18 cellular contexts compared by ENCODE assay signal in the genomic region with DNA sequence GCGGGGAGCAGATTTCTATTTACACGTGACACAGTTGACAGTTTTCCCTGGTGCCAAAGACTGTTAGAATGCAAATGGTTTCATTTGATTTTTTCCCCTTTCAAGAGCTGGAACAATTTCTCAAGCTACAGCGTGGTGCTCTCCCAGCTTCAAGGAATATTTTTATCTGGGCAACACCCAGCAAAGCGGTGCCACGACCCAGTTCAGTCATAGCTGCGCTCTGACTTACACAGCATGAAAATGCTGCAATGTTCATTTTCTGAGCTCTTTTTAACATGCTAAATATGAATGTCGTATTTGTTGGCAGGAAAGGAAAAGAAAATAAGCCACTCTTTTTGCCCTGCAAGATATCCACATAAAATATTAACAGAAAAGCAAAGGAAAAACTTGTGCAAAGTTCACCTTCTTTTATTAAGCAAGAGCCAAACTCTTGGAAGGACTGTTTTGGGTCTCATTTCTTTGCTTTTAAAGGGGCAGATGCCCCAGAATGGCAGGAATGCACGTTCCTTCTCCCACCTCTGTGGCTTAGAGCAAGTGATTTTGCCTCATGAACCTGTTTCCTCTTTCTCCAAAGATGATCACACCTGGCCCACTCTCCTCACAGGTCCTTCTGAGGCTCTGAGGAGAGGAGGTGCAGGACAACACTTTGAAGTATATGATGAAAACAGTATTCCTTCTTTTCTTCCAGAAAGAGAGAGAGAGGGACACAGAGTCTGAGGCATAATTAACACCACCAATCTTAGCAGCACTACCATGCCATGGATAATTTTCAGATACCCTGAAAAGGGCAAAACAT. TPM values are rescaled to one million over a fixed set of nuclear protein-coding genes. Genes with fewer than 3 reads are reported as not detected.
DNase-seq lines count a peak whose midpoint lies in the region; ATAC-seq and TF ChIP-seq lines count a peak whose summit lies in the region.
"Had no signal": no experiment of that assay in that cellular context is flagged by ENCODE, and none has a peak within 500 bp of the region (broad histone marks: within the 10 kb centered on the region; RNA-seq: fewer than 3 reads in every experiment).

No MANE protein-coding gene starts in this region.

- no peaks in the 10 kb centered on the region for H3K9me2 ChIP-seq in GM23338 (ENCODE audit: insufficient read depth)

- 49% methylated on average over 8 of the region's 8 CpGs for WGBS in esophagus muscularis mucosa

- H2AFZ ChIP-seq in GM23338: no peak overlapping the region

- no peak for ATAC-seq in lower lobe of right lung
- no peak for ATAC-seq in GM23338
- ATAC-seq: stimulated activated memory B cell treated with anti-CD40 and anti-IgM and Interleukin-4, amounts not matched to agents 10 μg/mL and 1 μg/mL and 100 μg/mL, for 72 hours had no signal

- H3K9me3 Mint-ChIP-seq in GM23338: no peaks in the 10 kb centered on the region; the same call in 2 of the 3 replicates
- H3K9me3 Mint-ChIP-seq: activated naive CD8-positive, alpha-beta T cell treated with anti-CD3 and anti-CD28 coated beads for 36 hours; IgD-negative memory B cell; stimulated activated memory B cell treated with anti-CD40 and anti-IgM and Interleukin-4, amounts not matched to agents 10 μg/mL and 1 μg/mL and 100 μg/mL, for 72 hours had no signal

- H3K27ac ChIP-seq in WERI-Rb-1 (peak overlapping the region; percentile 79), esophagus muscularis mucosa (replicated peaks in 1 of 4) (peak overlapping the region; percentile 57 to 76 (median 72)), lower lobe of right lung (peak overlapping the region; percentile 80), GM23338 (ENCODE audit: low read depth) (no peak overlapping the region)

- H3K27ac Mint-ChIP-seq in GM23338: no peak overlapping the region
- H3K27ac Mint-ChIP-seq: activated naive CD8-positive, alpha-beta T cell treated with anti-CD3 and anti-CD28 coated beads for 36 hours; IgD-negative memory B cell; stimulated activated memory B cell treated with anti-CD40 and anti-IgM and Interleukin-4, amounts not matched to agents 10 μg/mL and 1 μg/mL and 100 μg/mL, for 72 hours had no signal

- no peak for TF ChIP-seq POLR2A in esophagus muscularis mucosa (IDR thresholded peaks at IDR 0.05; ENCODE audit: low read depth)

- TF ChIP-seq EP300 in esophagus muscularis mucosa (IDR thresholded peaks at IDR 0.05): no peak

- H3K9me3 ChIP-seq in WERI-Rb-1 (ENCODE audit: severe bottlenecking): no peaks in the 10 kb centered on the region
- no peaks in the 10 kb centered on the region for H3K9me3 ChIP-seq in esophagus muscularis mucosa
- no peaks in the 10 kb centered on the region for H3K9me3 ChIP-seq in lower lobe of right lung
- H3K9me3 ChIP-seq: HAP-1 had no signal

- H3F3A ChIP-seq in GM23338 (replicated peaks; ENCODE audit: low read depth): no peaks in the 10 kb centered on the region

- H3K27me3 ChIP-seq in WERI-Rb-1 (ENCODE audit: insufficient read depth, low read depth, severe bottlenecking) (no peaks in the 10 kb centered on the region), esophagus muscularis mucosa (no peaks in the 10 kb centered on the region), lower lobe of right lung (ENCODE audit: low read depth) (no peaks in the 10 kb centered on the region), GM23338 (ENCODE audit: insufficient read depth) (no peaks in the 10 kb centered on the region)

- no peak overlapping the region for H3K4me3 ChIP-seq in WERI-Rb-1 (ENCODE audit: low read depth, low read length)
- peak overlapping the region in 1 of 4 donors; percentile 2 for H3K4me3 ChIP-seq in esophagus muscularis mucosa
- no peak overlapping the region for H3K4me3 ChIP-seq in lower lobe of right lung
- H3K4me3 ChIP-seq in GM23338: no peak overlapping the region
- H3K4me3 ChIP-seq: HAP-1 had no signal

- no peaks in the 10 kb centered on the region for H3K79me2 ChIP-seq in GM23338 (replicated peaks; ENCODE audit: insufficient read depth)

- intact Hi-C loops in esophagus muscularis mucosa (cut with DNase I) (loop anchor here (10.0 kb wide), 1 partner anchor 571 kb away; no protein-coding TSS in a partner anchor), lower lobe of right lung (cut with DNase I) (no loop called here)

- H3K36me3 ChIP-seq in WERI-Rb-1: peaks cover 43% of the 10 kb centered on the region
- H3K36me3 ChIP-seq in esophagus muscularis mucosa: peaks cover 4 to 27% (median 12%) of the 10 kb centered on the region in 4 donors
- peaks cover 29% of the 10 kb centered on the region for H3K36me3 ChIP-seq in lower lobe of right lung
- peaks cover 10% of the 10 kb centered on the region; the same call in 1 of the 2 replicates for H3K36me3 ChIP-seq in GM23338 (ENCODE audit: insufficient read depth)

- peaks cover 22% of the 10 kb centered on the region for H3K36me3 Mint-ChIP-seq in GM23338 (ENCODE audit: low read depth)

- no peak for TF ChIP-seq CTCF in WERI-Rb-1 (IDR thresholded peaks at IDR 0.05; ENCODE audit: low read depth, low read length)
- no peak for TF ChIP-seq CTCF in esophagus muscularis mucosa (IDR thresholded peaks at IDR 0.05)
- TF ChIP-seq CTCF in lower lobe of right lung (IDR thresholded peaks at IDR 0.05): no peak
- TF ChIP-seq CTCF in GM23338 (conservative IDR thresholded peaks at IDR 0.05; ENCODE audit: low read depth in 2 of 2): no peak

- peaks cover 5% of the 10 kb centered on the region for H3K27me3 Mint-ChIP-seq in GM23338 (ENCODE audit: insufficient read depth, low read depth, poor library complexity)
- H3K27me3 Mint-ChIP-seq: activated naive CD8-positive, alpha-beta T cell treated with anti-CD3 and anti-CD28 coated beads for 36 hours; IgD-negative memory B cell; stimulated activated memory B cell treated with anti-CD40 and anti-IgM and Interleukin-4, amounts not matched to agents 10 μg/mL and 1 μg/mL and 100 μg/mL, for 72 hours had no signal

- H3K4me1 ChIP-seq in esophagus muscularis mucosa: peaks cover 61 to 63% (median 62%) of the 10 kb centered on the region in 4 donors
- peaks cover 56% of the 10 kb centered on the region for H3K4me1 ChIP-seq in lower lobe of right lung
- no peaks in the 10 kb centered on the region for H3K4me1 ChIP-seq in GM23338 (ENCODE audit: insufficient read depth)

- DNase-seq in WERI-Rb-1: no peak
- DNase-seq in esophagus muscularis mucosa (ENCODE audit: extremely low spot score): no peak
- DNase-seq in lower lobe of right lung: no peak
- DNase-seq in superior temporal gyrus (ENCODE audit: extremely low spot score): peak; percentile 53
- DNase-seq in germinal center (ENCODE audit: low spot score): no peak
- DNase-seq in GM23338 (ENCODE audit: low spot score): no peak
- DNase-seq in activated naive CD4-positive, alpha-beta T cell treated with anti-CD3 and anti-CD28 coated beads, Interleukin-2, amount 50 U/mL, for 16 hours: no peak
- DNase-seq: activated CD4-positive, alpha-beta T cell treated with anti-CD3 and anti-CD28 coated beads, Interleukin-2, amount 50 U/mL, for 1 hour; activated naive CD8-positive, alpha-beta T cell treated with anti-CD3 and anti-CD28 coated beads for 36 hours; activated T-cell treated with anti-CD3 and anti-CD28 coated beads, Interleukin-2, amount 50 U/mL, for 1 hour; AML-193; DMS 273 treated with DMSO at 0.1 percent for 48 hours; MV-4-11; NCI-H2081 treated with DMSO at 0.1 percent for 48 hours; NCI-H526 treated with DMSO at 0.1 percent for 48 hours had no signal

- H3K4me3 Mint-ChIP-seq in GM23338: no peak overlapping the region
- H3K4me3 Mint-ChIP-seq: activated naive CD8-positive, alpha-beta T cell treated with anti-CD3 and anti-CD28 coated beads for 36 hours; stimulated activated memory B cell treated with anti-CD40 and anti-IgM and Interleukin-4, amounts not matched to agents 10 μg/mL and 1 μg/mL and 100 μg/mL, for 72 hours had no signal

- peaks cover 4% of the 10 kb centered on the region; the same call in 1 of the 2 replicates for H4K20me1 ChIP-seq in GM23338 (replicated peaks; ENCODE audit: insufficient read depth)

- no peak overlapping the region for H3K4me2 ChIP-seq in GM23338

- H3K4me1 Mint-ChIP-seq in GM23338: peaks cover 7% of the 10 kb centered on the region; the same call in 2 of the 3 replicates

TF ChIP-seq in GM23338, 12 proteins besides CTCF, POLR2A, EP300 and RAD21 (continues in another document):
- TF ChIP-seq NANOG (IDR thresholded peaks at IDR 0.05; ENCODE audit: borderline replicate concordance) (no peak), EZH2 (IDR thresholded peaks at IDR 0.05; ENCODE audit: low read depth, unreplicated experiment) (no peak), ZNF331 (CRISPR knock-in tag; IDR thresholded peaks at IDR 0.05; ENCODE audit: low read depth) (no peak), EZH2phosphoT487 (IDR thresholded peaks at IDR 0.05; ENCODE audit: unreplicated experiment) (no peak), ZNF114 (CRISPR knock-in tag; IDR thresholded peaks at IDR 0.05) (no peak), JUNB (IDR thresholded peaks at IDR 0.05; ENCODE audit: unreplicated experiment) (no peak), CREB1 (CRISPR knock-in tag; IDR thresholded peaks at IDR 0.05; ENCODE audit: low read depth) (no peak), STAT1 (IDR thresholded peaks at IDR 0.05; ENCODE audit: unreplicated experiment) (no peak)
- TF ChIP-seq, protein P1, sequence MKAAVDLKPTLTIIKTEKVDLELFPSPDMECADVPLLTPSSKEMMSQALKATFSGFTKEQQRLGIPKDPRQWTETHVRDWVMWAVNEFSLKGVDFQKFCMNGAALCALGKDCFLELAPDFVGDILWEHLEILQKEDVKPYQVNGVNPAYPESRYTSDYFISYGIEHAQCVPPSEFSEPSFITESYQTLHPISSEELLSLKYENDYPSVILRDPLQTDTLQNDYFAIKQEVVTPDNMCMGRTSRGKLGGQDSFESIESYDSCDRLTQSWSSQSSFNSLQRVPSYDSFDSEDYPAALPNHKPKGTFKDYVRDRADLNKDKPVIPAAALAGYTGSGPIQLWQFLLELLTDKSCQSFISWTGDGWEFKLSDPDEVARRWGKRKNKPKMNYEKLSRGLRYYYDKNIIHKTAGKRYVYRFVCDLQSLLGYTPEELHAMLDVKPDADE (IDR thresholded peaks at IDR 0.05): no peak

RNA-seq across cellular contexts. Expression of a gene that starts 47.0 kb away (rescaled TPM):
- total RNA-seq in esophagus muscularis mucosa: 10 to 100 TPM; 11.3 to 14.3 (median 12.4) TPM
- total RNA-seq in lower lobe of right lung: 16.7 TPM
- total RNA-seq in GM23338 (2014; rRNA removed; shearing (Covaris generic)): 48.7 and 56.4 TPM in 2 replicates
- polyA plus RNA-seq in GM23338 (2016; fragmentation: Nextera tagmentation; extraction: Ambion mirVana): 17.3 and 17.8 TPM in 2 replicates

RNA-seq across cellular contexts. Expression of a gene that starts 47.3 kb away (rescaled TPM):
- total RNA-seq in esophagus muscularis mucosa (10 to 100 TPM; 26.7 to 39.5 (median 33.8) TPM), lower lobe of right lung (25.6 TPM)
- total RNA-seq in GM23338 (2014; rRNA removed; shearing (Covaris generic)): 14.8 and 24.3 TPM in 2 replicates
- 6.3 and 7.3 TPM in 2 replicates for polyA plus RNA-seq in GM23338 (2016; fragmentation: Nextera tagmentation; extraction: Ambion mirVana)
